ENCODE assay signal across 35 cellular contexts in genomic region chr5:138692370-138692769, GRCh38.
"Had no signal": no experiment of that assay in that cellular context is flagged by ENCODE, and none has a peak within 500 bp of the region (broad histone marks: within the 10 kb centered on the region; RNA-seq: fewer than 3 reads in every experiment).

No MANE protein-coding gene starts in this region.

- H3K27ac Mint-ChIP-seq: activated CD4-positive, alpha-beta T cell treated with anti-CD3 and anti-CD28 coated beads for 36 hours; activated CD4-positive, alpha-beta T cell treated with anti-CD3 and anti-CD28 coated beads, Interleukin-2, amount 10 ng/mL, durations not matched to agents 7 days and 5 days; activated CD8-positive, alpha-beta T cell treated with anti-CD3 and anti-CD28 coated beads, Interleukin-2, amount 10 ng/mL, durations not matched to agents 7 days and 5 days; activated naive CD4-positive, alpha-beta T cell treated with anti-CD3 and anti-CD28 coated beads, Interleukin-2, amount 50 U/mL, for 24 hours; activated naive CD8-positive, alpha-beta T cell treated with anti-CD3 and anti-CD28 coated beads, Interleukin-2, amount 10 ng/mL, durations not matched to agents 7 days and 5 days; activated T-cell treated with anti-CD3 and anti-CD28 coated beads, Interleukin-2, amount 50 U/mL, for 24 hours; activated T-helper 2 cell treated with anti-CD3 and anti-CD28 coated beads, Interferon-gamma antibody, Interleukin-2, Interleukin-4, amounts not matched to agents 10 μg/mL and 5 μg/mL and 100 μg/mL, durations not matched to agents 14 hours and 24 hours and 36 hours; T-helper 1 cell treated with Interleukin-12 subunit alpha and Interleukin-12 subunit beta and Interleukin-4 antibody, amounts not matched to agents 30 μg/mL and 1 μg/mL, for 36 hours; T-helper 2 cell treated with Interferon-gamma antibody and Interleukin-4, amounts not matched to agents 5 μg/mL and 100 μg/mL, for 36 hours had no signal

- H3K4me2 ChIP-seq: SK-N-SH had no signal

- H3K9me2 ChIP-seq: SK-N-SH had no signal

- H3K9me3 Mint-ChIP-seq: activated naive CD8-positive, alpha-beta T cell treated with anti-CD3 and anti-CD28 coated beads, Interleukin-2, amount 10 ng/mL, durations not matched to agents 7 days and 5 days had no signal

- H3K9me3 ChIP-seq: ascending aorta, Peyer's patch, SJSA1, SK-N-SH had no signal

- H3K27me3 ChIP-seq: ascending aorta, Peyer's patch, SJSA1 had no signal

- H3K4me1 ChIP-seq: ascending aorta, Peyer's patch had no signal

- FAIRE-seq: TTC549 had no signal

- ATAC-seq: activated CD4-positive, alpha-beta T cell treated with anti-CD3 and anti-CD28 coated beads for 36 hours; activated CD4-positive, CD25-positive, alpha-beta regulatory T cell treated with anti-CD3 and anti-CD28 coated beads, Interleukin-2, amount 50 U/mL, for 24 hours; activated CD8-positive, alpha-beta T cell treated with anti-CD3 and anti-CD28 coated beads, Interleukin-2, amount 10 ng/mL, durations not matched to agents 7 days and 5 days; PC-3 had no signal

- H3K4me1 Mint-ChIP-seq: activated CD4-positive, alpha-beta T cell treated with anti-CD3 and anti-CD28 coated beads, Interleukin-2, amount 10 ng/mL, durations not matched to agents 7 days and 5 days; activated naive CD8-positive, alpha-beta T cell treated with anti-CD3 and anti-CD28 coated beads, Interleukin-2, amount 10 ng/mL, durations not matched to agents 7 days and 5 days had no signal

- H3K4me3 Mint-ChIP-seq: activated CD4-positive, alpha-beta T cell treated with anti-CD3 and anti-CD28 coated beads for 36 hours; activated CD4-positive, alpha-beta T cell treated with anti-CD3 and anti-CD28 coated beads, Interleukin-2, amount 10 ng/mL, durations not matched to agents 7 days and 5 days; activated CD8-positive, alpha-beta T cell treated with anti-CD3 and anti-CD28 coated beads, Interleukin-2, amount 10 ng/mL, durations not matched to agents 7 days and 5 days; activated naive CD4-positive, alpha-beta T cell treated with anti-CD3 and anti-CD28 coated beads, Interleukin-2, amount 50 U/mL, for 24 hours; activated naive CD8-positive, alpha-beta T cell treated with anti-CD3 and anti-CD28 coated beads, Interleukin-2, amount 10 ng/mL, durations not matched to agents 7 days and 5 days; activated T-cell treated with anti-CD3 and anti-CD28 coated beads, Interleukin-2, amount 50 U/mL, for 24 hours; T-helper 1 cell treated with Interleukin-12 subunit alpha and Interleukin-12 subunit beta and Interleukin-4 antibody, amounts not matched to agents 30 μg/mL and 1 μg/mL, for 36 hours; T-helper 2 cell treated with Interferon-gamma antibody and Interleukin-4, amounts not matched to agents 5 μg/mL and 100 μg/mL, for 36 hours had no signal

- H3K4me3 ChIP-seq: ascending aorta, Peyer's patch, SJSA1 had no signal

- H3K27ac ChIP-seq: ascending aorta, Peyer's patch, SJSA1 had no signal

- DNase-seq: activated CD4-positive, alpha-beta T cell treated with anti-CD3 and anti-CD28 coated beads for 36 hours; activated CD4-positive, alpha-beta T cell treated with anti-CD3 and anti-CD28 coated beads, Interleukin-2, amount 10 ng/mL, durations not matched to agents 7 days and 5 days; activated CD4-positive, alpha-beta T cell treated with anti-CD3 and anti-CD28 coated beads, Interleukin-2, amount 50 U/mL, for 48 hours; activated CD8-positive, alpha-beta T cell treated with anti-CD3 and anti-CD28 coated beads, Interleukin-2, amount 10 ng/mL, durations not matched to agents 7 days and 5 days; activated gamma-delta T cell; activated naive CD4-positive, alpha-beta T cell treated with Interleukin-2 at 50 U/mL for 16 hours; activated naive CD8-positive, alpha-beta T cell treated with anti-CD3 and anti-CD28 coated beads, Interleukin-2, amount 10 ng/mL, durations not matched to agents 7 days and 5 days; activated T-cell treated with anti-CD3 and anti-CD28 coated beads, Interleukin-2, amount 50 U/mL, for 24 hours; amygdala; Kasumi-1; MM.1S; MV-4-11; NCI-H1092; NCI-H146; NCI-H187; NCI-H2029 treated with DMSO at 0.1 percent for 48 hours; NCI-H2107; NCI-H2171; NCI-H510A; NCI-H526; NCI-H748 treated with DMSO at 0.1 percent for 48 hours; NK-92 treated with Interleukin-12 subunit alpha and Interleukin-12 subunit beta, amount 100 ng/mL, for 24 hours; PC-3; Peyer's patch; RPMI8226; SHP77 treated with DMSO at 0.1 percent for 48 hours; SK-N-SH had no signal

- H3K36me3 Mint-ChIP-seq: activated naive CD4-positive, alpha-beta T cell treated with anti-CD3 and anti-CD28 coated beads, Interleukin-2, amount 50 U/mL, for 24 hours; activated naive CD8-positive, alpha-beta T cell treated with anti-CD3 and anti-CD28 coated beads, Interleukin-2, amount 10 ng/mL, durations not matched to agents 7 days and 5 days had no signal

- H3K36me3 ChIP-seq: ascending aorta, Peyer's patch, SJSA1 had no signal

- H3K9ac ChIP-seq: SK-N-SH had no signal
